Comparison of ENCODE assay signal across 8 cellular contexts in genomic region chr9:130128782-130129424, GRCh38. TPM values are rescaled to one million over a fixed set of nuclear protein-coding genes. Genes with fewer than 3 reads are reported as not detected.
DNase-seq lines count a peak whose midpoint lies in the region; ATAC-seq, FAIRE-seq and TF ChIP-seq lines count a peak whose summit lies in the region.

No MANE protein-coding gene starts in this region.

- H3K79me2 ChIP-seq in endothelial cell of umbilical vein (ENCODE audit: control insufficient read depth, insufficient read depth, low read length): no peaks in the 10 kb centered on the region

- peaks cover 13% of the 10 kb centered on the region for H3K36me3 Mint-ChIP-seq in natural killer cell treated with Interleukin-12 subunit alpha and Interleukin-12 subunit beta and Interleukin-15 and Interleukin-18, amount 100 ng/mL, for 72 hours

- no peaks in the 10 kb centered on the region for H3K9me1 ChIP-seq in endothelial cell of umbilical vein (replicated peaks; ENCODE audit: control insufficient read depth, extremely low read depth, insufficient read depth, low read length)

- 39% methylated on average over 13 of the region's 13 CpGs for WGBS in thymus

- no peak overlapping the region for H3K4me3 ChIP-seq in endothelial cell of umbilical vein (replicated peaks in 1 of 3; ENCODE audit: insufficient read depth in 1 of 3, low read depth in 1 of 3, low read length in 3 of 3)
- peak overlapping the region; percentile 3 for H3K4me3 ChIP-seq in thymus (ENCODE audit: low read length)

- no peaks in the 10 kb centered on the region for H3K9me3 Mint-ChIP-seq in natural killer cell treated with Interleukin-12 subunit alpha and Interleukin-12 subunit beta and Interleukin-15 and Interleukin-18, amount 100 ng/mL, for 72 hours

- peaks cover 63 to 64% of the 10 kb centered on the region in 2 donors for H3K4me1 Mint-ChIP-seq in natural killer cell treated with Interleukin-12 subunit alpha and Interleukin-12 subunit beta and Interleukin-15 and Interleukin-18, amount 100 ng/mL, for 72 hours (ENCODE audit: low read depth in 2 of 2)

- H3K27ac Mint-ChIP-seq in natural killer cell treated with Interleukin-12 subunit alpha and Interleukin-12 subunit beta and Interleukin-15 and Interleukin-18, amount 100 ng/mL, for 72 hours: peak overlapping the region; percentile 98 to 100

- H3K27ac ChIP-seq in KOPT-K1 (ENCODE audit: low read depth, low read length, poor library complexity, severe bottlenecking): peak overlapping the region; percentile 65
- peak overlapping the region; percentile 48 for H3K27ac ChIP-seq in endothelial cell of umbilical vein (ENCODE audit: insufficient read depth, low read depth, low read length)
- peak overlapping the region; percentile 92 for H3K27ac ChIP-seq in thymus (ENCODE audit: low read depth)

- dilution Hi-C loops in endothelial cell of umbilical vein (cut with MboI; ENCODE audit: extremely low pct_ligation_motif_present, low sequenced_read_pairs): no loop called here

- no peak overlapping the region for H3K9ac ChIP-seq in endothelial cell of umbilical vein (replicated peaks; ENCODE audit: extremely low read depth, insufficient read depth, low read length)

- H3K27me3 Mint-ChIP-seq in natural killer cell treated with Interleukin-12 subunit alpha and Interleukin-12 subunit beta and Interleukin-15 and Interleukin-18, amount 100 ng/mL, for 72 hours: no peaks in the 10 kb centered on the region

- TF ChIP-seq POLR2A in endothelial cell of umbilical vein (IDR thresholded peaks at IDR 0.05; ENCODE audit: low read depth, low read length): no peak

- H3K4me3 Mint-ChIP-seq in natural killer cell treated with Interleukin-12 subunit alpha and Interleukin-12 subunit beta and Interleukin-15 and Interleukin-18, amount 100 ng/mL, for 72 hours: peak overlapping the region; percentile 82

- POLR2A ChIA-PET in endothelial cell of umbilical vein (lab: Charles Lee): no interaction called here

- H3K4me1 ChIP-seq in endothelial cell of umbilical vein (ENCODE audit: control insufficient read depth, extremely low read depth, insufficient read depth, low read length): peaks cover 9% of the 10 kb centered on the region
- peaks cover 17% of the 10 kb centered on the region for H3K4me1 ChIP-seq in thymus (ENCODE audit: control insufficient read depth, insufficient read depth, low read length)

- no peak overlapping the region for H3K4me2 ChIP-seq in endothelial cell of umbilical vein (ENCODE audit: insufficient read depth, low read length)

- H3K27me3 ChIP-seq in endothelial cell of umbilical vein (ENCODE audit: control insufficient read depth in 2 of 2, insufficient read depth in 2 of 2, low read length in 2 of 2) (no peaks in the 10 kb centered on the region), thymus (ENCODE audit: control insufficient read depth, insufficient read depth) (no peaks in the 10 kb centered on the region)

- H2AFZ ChIP-seq in endothelial cell of umbilical vein (ENCODE audit: low read depth, low read length): no peak overlapping the region

- peak; percentile 64 for FAIRE-seq in endothelial cell of umbilical vein (lab: Jason Lieb, UNC)

- peak; percentile 90 to 93 for ATAC-seq in natural killer cell treated with Interleukin-12 subunit alpha and Interleukin-12 subunit beta and Interleukin-15 and Interleukin-18, amount 100 ng/mL, for 72 hours

- no peaks in the 10 kb centered on the region for H4K20me1 ChIP-seq in endothelial cell of umbilical vein (replicated peaks; ENCODE audit: control insufficient read depth, extremely low read depth, insufficient read depth, low read length)

- CTCF ChIA-PET in endothelial cell of umbilical vein (lab: Charles Lee): no interaction called here

- no TSS peak for BruUV-seq in endothelial cell of umbilical vein (replicated peaks; lab: Mats Ljungman, UMichigan)

- TF ChIP-seq CTCF in AG09319 (IDR thresholded peaks at IDR 0.05; ENCODE audit: low read depth, low read length) (no peak), GM20000 (IDR thresholded peaks at IDR 0.05; ENCODE audit: extremely low read depth, missing control alignments) (no peak), endothelial cell of umbilical vein (IDR thresholded peaks at IDR 0.05; ENCODE audit: extremely low read depth in 1 of 2, insufficient read depth in 1 of 2, low read depth in 1 of 2, low read length in 2 of 2) (no peak)

- peaks cover 45% of the 10 kb centered on the region for H3K36me3 ChIP-seq in KOPT-K1 (ENCODE audit: insufficient read depth, low read length)
- peaks cover 5 to 28% of the 10 kb centered on the region in 2 experiments for H3K36me3 ChIP-seq in endothelial cell of umbilical vein (ENCODE audit: control insufficient read depth in 2 of 2, extremely low read depth in 1 of 2, insufficient read depth in 2 of 2, low read length in 2 of 2)
- peaks cover 23% of the 10 kb centered on the region for H3K36me3 ChIP-seq in thymus (ENCODE audit: control insufficient read depth, insufficient read depth)

- DNase-seq in AG09319 (ENCODE audit: extremely low read depth, low read depth): peak; percentile 73
- DNase-seq in GM20000 (ENCODE audit: low spot score): peak; percentile 73
- DNase-seq in activated CD4-positive, alpha-beta T cell treated with anti-CD3 and anti-CD28 coated beads, Interleukin-2, amount 50 U/mL, for 48 hours: peak; percentile 53 to 65
- peak; percentile 22 for DNase-seq in endothelial cell of umbilical vein (ENCODE audit: low read depth, low spot score)
- DNase-seq in natural killer cell treated with Interleukin-12 subunit alpha and Interleukin-12 subunit beta and Interleukin-15 and Interleukin-18, amount 100 ng/mL, for 72 hours (ENCODE audit: low spot score): peak; percentile 80
- no peak for DNase-seq in iPS-NIHi7 (ENCODE audit: extremely low spot score)

- intact Hi-C loops in endothelial cell of umbilical vein (cut with micrococcal nuclease): no loop called here

- H3K9me3 ChIP-seq in KOPT-K1 (ENCODE audit: insufficient read depth, low read length, poor library complexity, severe bottlenecking) (no peaks in the 10 kb centered on the region), endothelial cell of umbilical vein (replicated peaks; ENCODE audit: control insufficient read depth, insufficient read depth, low read length) (no peaks in the 10 kb centered on the region), thymus (ENCODE audit: control insufficient read depth) (no peaks in the 10 kb centered on the region)

TF ChIP-seq in endothelial cell of umbilical vein, 7 proteins besides CTCF, POLR2A, EP300 and RAD21:
- TF ChIP-seq POLR2AphosphoS5 (IDR thresholded peaks at IDR 0.05; ENCODE audit: insufficient read depth, low read depth, low read length): no peak
- peak; percentile 32 for TF ChIP-seq FOS (IDR thresholded peaks at IDR 0.05; ENCODE audit: borderline replicate concordance, insufficient read depth, low read length)
- TF ChIP-seq EZH2 (IDR thresholded peaks at IDR 0.05; ENCODE audit: borderline replicate concordance, low read depth, low read length, severe bottlenecking): no peak

RNA-seq across cellular contexts. Expression of gene NCS1, which starts 43.3 kb away (rescaled TPM):
- 68.3 and 77.4 TPM in 2 replicates for total RNA-seq in endothelial cell of umbilical vein
- polyA plus RNA-seq in endothelial cell of umbilical vein (52.2 and 53.6 TPM in 2 replicates), thymus (6.9 TPM)
- 45.3 and 45.6 TPM in 2 replicates for polyA plus RNA-seq in endothelial cell of umbilical vein (2011; cell fraction: cytosol; rRNA removed)
- polyA plus RNA-seq in endothelial cell of umbilical vein (2011; cell fraction: nucleus; rRNA removed): 22.4 and 24.6 TPM in 2 replicates
- polyA plus RNA-seq in endothelial cell of umbilical vein (2012): 55.3 and 55.8 TPM in 2 replicates
- 41.3 and 49.0 TPM in 2 replicates for polyA minus RNA-seq in endothelial cell of umbilical vein
- 47.2 TPM for polyA minus RNA-seq in endothelial cell of umbilical vein (2011; cell fraction: cytosol; rRNA and poly(A)+ RNA removed)
- 9.4 and 10.8 TPM in 2 replicates for polyA minus RNA-seq in endothelial cell of umbilical vein (2011; cell fraction: nucleus; rRNA and poly(A)+ RNA removed)
- 10 to 100 TPM; 31.0 to 38.1 TPM for total RNA-seq in natural killer cell treated with Interleukin-12 subunit alpha and Interleukin-12 subunit beta and Interleukin-15 and Interleukin-18, amount 100 ng/mL, for 72 hours
